In the genomic region with DNA sequence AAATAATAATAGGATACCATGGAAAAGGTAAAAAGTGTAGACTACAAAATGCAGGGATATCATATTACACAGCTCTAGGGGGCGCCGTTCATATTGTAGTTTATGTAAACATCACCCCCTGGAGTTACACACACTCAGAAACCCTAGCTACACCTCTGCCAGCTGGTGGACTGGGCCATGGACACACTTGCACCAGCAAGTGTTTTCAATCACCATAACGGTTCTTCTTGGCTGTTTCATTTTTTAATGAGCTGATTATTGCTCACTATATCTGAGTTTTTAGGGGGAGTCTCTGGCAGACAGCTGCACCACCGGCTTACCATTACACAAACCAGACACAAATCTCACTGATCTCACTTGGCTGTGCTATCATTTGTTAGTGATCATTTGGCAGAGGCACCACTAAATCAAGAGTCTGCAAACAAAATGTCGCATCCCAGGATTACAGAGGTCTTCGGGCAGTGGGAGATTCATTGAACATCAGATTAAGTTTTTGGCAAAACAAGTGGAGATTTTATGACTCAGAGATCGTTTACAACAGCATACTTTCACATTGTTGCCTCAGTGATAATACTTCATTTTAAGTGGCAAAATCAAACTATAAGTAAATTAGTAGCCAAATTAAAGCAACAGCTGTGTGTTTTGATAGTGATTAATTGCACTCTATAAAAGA, we compare ENCODE assay signal across 10 cellular contexts.
DNase-seq lines count a peak whose midpoint lies in the region; ATAC-seq, FAIRE-seq and TF ChIP-seq lines count a peak whose summit lies in the region.
"Had no signal": no experiment of that assay in that cellular context is flagged by ENCODE, and none has a peak within 500 bp of the region (broad histone marks: within the 10 kb centered on the region; RNA-seq: fewer than 3 reads in every experiment).

No MANE protein-coding gene starts in this region.

- H3K27ac ChIP-seq in left ventricle myocardium inferior (replicated peaks) = no peak overlapping the region
- H3K27ac ChIP-seq in RWPE1 = no peak overlapping the region

- CTCF ChIA-PET in RWPE1 (lab: Yijun Ruan, JAX) = no interaction called here

- H3K4me1 Mint-ChIP-seq in immature natural killer cell = no peaks in the 10 kb centered on the region

- no peak overlapping the region for H3K4me3 Mint-ChIP-seq in immature natural killer cell

- peaks cover 0 to 6% (median 2%) of the 10 kb centered on the region in 6 donors for H3K9me3 Mint-ChIP-seq in immature natural killer cell
- H3K9me3 Mint-ChIP-seq: activated naive CD4-positive, alpha-beta T cell treated with anti-CD3 and anti-CD28 coated beads, Interleukin-2, amount 50 U/mL, for 72 hours had no signal

- H3K36me3 Mint-ChIP-seq in immature natural killer cell = no peaks in the 10 kb centered on the region
- H3K36me3 Mint-ChIP-seq: activated naive CD4-positive, alpha-beta T cell treated with anti-CD3 and anti-CD28 coated beads, Interleukin-2, amount 50 U/mL, for 72 hours had no signal

- peaks cover 7% of the 10 kb centered on the region for H3K4me1 ChIP-seq in left ventricle myocardium inferior

- FAIRE-seq in urothelium cell line (lab: Jason Lieb, UNC) = no peak

- TF ChIP-seq CTCF in left ventricle myocardium inferior (IDR thresholded peaks at IDR 0.05; ENCODE audit: borderline replicate concordance) (no peak), RWPE1 (conservative IDR thresholded peaks at IDR 0.05; ENCODE audit: low read depth) (no peak)

- DNase-seq in Right ventricle myocardium superior (no peak), left ventricle myocardium inferior (no peak), RWPE1 (ENCODE audit: low spot score) (peak; percentile 1), head of caudate nucleus (peak in 29 of 42 donors; percentile 14 to 81 (median 47)), urothelium cell line (ENCODE audit: low spot score) (peak; percentile 10), NCI-H1048 (lab: John Stamatoyannopoulos, UW) (no peak), germinal center (ENCODE audit: low spot score) (no peak), immature natural killer cell (no peak)
- DNase-seq: DMS79 treated with DMSO at 0.1 percent for 48 hours had no signal

- H3K4me3 ChIP-seq in left ventricle myocardium inferior = no peak overlapping the region

- no peak overlapping the region for H3K27ac Mint-ChIP-seq in immature natural killer cell
- H3K27ac Mint-ChIP-seq: activated naive CD4-positive, alpha-beta T cell treated with anti-CD3 and anti-CD28 coated beads, Interleukin-2, amount 50 U/mL, for 72 hours had no signal

- peak; percentile 41 for ATAC-seq in Right ventricle myocardium superior (ENCODE audit: poor library complexity)
- ATAC-seq: activated naive CD4-positive, alpha-beta T cell treated with anti-CD3 and anti-CD28 coated beads, Interleukin-2, amount 50 U/mL, for 72 hours had no signal

- no peaks in the 10 kb centered on the region for H3K27me3 ChIP-seq in left ventricle myocardium inferior (ENCODE audit: low read depth)

- POLR2A ChIA-PET in RWPE1 (lab: Yijun Ruan, JAX; ENCODE audit: low non-redundant PET) = no interaction called here

- peaks cover 0 to 1% (median 0%) of the 10 kb centered on the region in 3 donors for H3K27me3 Mint-ChIP-seq in immature natural killer cell (ENCODE audit: low read depth in 3 of 3)

- H3K36me3 ChIP-seq in left ventricle myocardium inferior = no peaks in the 10 kb centered on the region

- H3K9me3 ChIP-seq in left ventricle myocardium inferior (replicated peaks) = no peaks in the 10 kb centered on the region

- intact Hi-C loops in Right ventricle myocardium superior (cut with DNase I) (no loop called here), left ventricle myocardium inferior (cut with micrococcal nuclease) (no loop called here), head of caudate nucleus (cut with DNase I) (loop anchor here (5.0 kb wide), 1 partner anchor 184 kb away; a partner anchor contains a TSS)

Comparison
In these comparisons a context has a peak if more than half of its experiments do, and no peak if none do; other contexts are left out.
1. DNase-seq: peak in RWPE1 (single experiment), head of caudate nucleus (29 of 42) and urothelium cell line (single experiment); none in Right ventricle myocardium superior (single experiment), left ventricle myocardium inferior (single experiment), NCI-H1048 (single experiment), germinal center (single experiment) and immature natural killer cell (0 of 3).